In genomic region chr6:169285165-169285564, GRCh38 we compare ENCODE assay signal across 26 cellular contexts. TPM values are rescaled to one million over a fixed set of nuclear protein-coding genes. Genes with fewer than 3 reads are reported as not detected.
DNase-seq lines count a peak whose midpoint lies in the region; ATAC-seq, FAIRE-seq and TF ChIP-seq lines count a peak whose summit lies in the region.
"Had no signal": no experiment of that assay in that cellular context is flagged by ENCODE, and none has a peak within 500 bp of the region (broad histone marks: within the 10 kb centered on the region; RNA-seq: fewer than 3 reads in every experiment).

No MANE protein-coding gene starts in this region.

- CTCF ChIA-PET in activated CD8-positive, alpha-beta memory T cell treated with anti-CD3 and anti-CD28 coated beads, Interleukin-2, amount 10 ng/mL, durations not matched to agents 7 days and 5 days (lab: Charles Lee): no interaction called here
- CTCF ChIA-PET in H1 (lab: Charles Lee; ENCODE audit: partially characterized antibody): interaction anchor here (0.6 to 0.7 kb wide), 2 partner anchors 13 to 15 kb away, joined by 3 read pairs; no protein-coding TSS in a partner anchor
- CTCF ChIA-PET in HepG2 (lab: Yijun Ruan, JAX; ENCODE audit: low intra/inter-chr PET ratio, low total read pairs): no interaction called here

- H3K4me1 Mint-ChIP-seq in activated CD8-positive, alpha-beta memory T cell treated with anti-CD3 and anti-CD28 coated beads, Interleukin-2, amount 10 ng/mL, durations not matched to agents 7 days and 5 days: no peaks in the 10 kb centered on the region
- H3K4me1 Mint-ChIP-seq: CD8-positive, alpha-beta memory T cell; GM23338 had no signal

- H3K9me3 Mint-ChIP-seq in activated CD8-positive, alpha-beta memory T cell treated with anti-CD3 and anti-CD28 coated beads, Interleukin-2, amount 10 ng/mL, durations not matched to agents 7 days and 5 days (ENCODE audit: low read depth): no peaks in the 10 kb centered on the region
- H3K9me3 Mint-ChIP-seq: CD4-positive, alpha-beta T cell; CD8-positive, alpha-beta memory T cell; GM23338; HFFc6 had no signal

- H3K23ac ChIP-seq in H1 (ENCODE audit: insufficient read length): no peak overlapping the region

- no peak overlapping the region for H2BK15ac ChIP-seq in H1 (ENCODE audit: low read length)

- peaks cover 0 to 1% of the 10 kb centered on the region in 2 experiments for H4K20me1 ChIP-seq in H1 (replicated peaks in 1 of 2; ENCODE audit: control insufficient read depth in 1 of 2, insufficient read depth in 2 of 2, low read length in 2 of 2)
- H4K20me1 ChIP-seq in HepG2 (ENCODE audit: insufficient read depth, low read length): no peaks in the 10 kb centered on the region
- no peaks in the 10 kb centered on the region for H4K20me1 ChIP-seq in osteoblast (ENCODE audit: insufficient read depth, low read length)
- H4K20me1 ChIP-seq: BLaER1 treated with 17β-estradiol and CSF1 and Interleukin-3, amounts not matched to agents 10 nM and 100 nM had no signal

- no peak overlapping the region for H4K91ac ChIP-seq in H1 (replicated peaks; ENCODE audit: insufficient read length, low read length)

- ATAC-seq in activated CD8-positive, alpha-beta memory T cell treated with anti-CD3 and anti-CD28 coated beads, Interleukin-2, amount 10 ng/mL, durations not matched to agents 7 days and 5 days: peak; percentile 20
- peak; percentile 63 for ATAC-seq in HepG2
- ATAC-seq: A549, GM12878, GM23338 had no signal

- 92% methylated on average over 3 of the region's 3 CpGs; no CpG with 5 or more reads in 1 of the 2 experiments for WGBS in H1 (ENCODE audit: extremely low coverage in 1 of 2, insufficient coverage in 1 of 2, insufficient read length in 1 of 2, insufficient replicate concordance in 2 of 2, low coverage in 1 of 2, low lambda C conversion rate in 2 of 2, missing lambda C conversion rate in 1 of 2), 2 experiments
- 30% methylated on average over 2 of the region's 3 CpGs for WGBS in HepG2 (ENCODE audit: low lambda C conversion rate)

- H3K9me3 ChIP-seq in H1 (ENCODE audit: insufficient read depth in 2 of 2, low read depth in 1 of 2, low read length in 1 of 2) (no peaks in the 10 kb centered on the region), HepG2 (ENCODE audit: low read length) (no peaks in the 10 kb centered on the region), osteoblast (ENCODE audit: low read depth, low read length) (no peaks in the 10 kb centered on the region)
- H3K9me3 ChIP-seq: A549, BE2C, HAP-1 had no signal

- in situ Hi-C loops in HepG2 (cut with HindIII; ENCODE audit: extremely low pct_ligation_motif_present, low pct_unique_long_range_greater_than_20kb): no loop called here

- H2AFZ ChIP-seq in H1 (ENCODE audit: low read length) (peak overlapping the region; percentile 31; the same call in 1 of the 2 replicates), HepG2 (ENCODE audit: low read length) (no peak overlapping the region), osteoblast (ENCODE audit: low read length) (no peak overlapping the region)
- H2AFZ ChIP-seq: GM23338 had no signal

- H3K36me3 ChIP-seq in H1 (ENCODE audit: control insufficient read depth in 2 of 4, insufficient read depth in 4 of 4, low read length in 3 of 4) (no peaks in the 10 kb centered on the region), HepG2 (replicated peaks in 1 of 2; ENCODE audit: control insufficient read depth in 1 of 2, insufficient read depth in 2 of 2, low read length in 2 of 2) (no peaks in the 10 kb centered on the region), osteoblast (ENCODE audit: insufficient read depth, low read length) (no peaks in the 10 kb centered on the region)
- H3K36me3 ChIP-seq: BE2C; BLaER1 treated with 17β-estradiol and CSF1 and Interleukin-3, amounts not matched to agents 10 nM and 100 nM; HAP-1 had no signal

- BruUV-seq in HepG2 (replicated peaks; lab: Mats Ljungman, UMichigan): no TSS peak

- no peak overlapping the region for H3K27ac Mint-ChIP-seq in activated CD8-positive, alpha-beta memory T cell treated with anti-CD3 and anti-CD28 coated beads, Interleukin-2, amount 10 ng/mL, durations not matched to agents 7 days and 5 days
- H3K27ac Mint-ChIP-seq: CD14-positive monocyte; CD4-positive, alpha-beta T cell; GM23338; HFFc6 had no signal

- H3K4me1 ChIP-seq in H1 (replicated peaks in 1 of 4; ENCODE audit: control insufficient read depth in 3 of 4, insufficient read depth in 4 of 4, low read length in 3 of 4) (0 out of 7 replicates have a peak, but pooled peaks cover 0 to 3% (median 0%) of the 10 kb centered on the region in 4 experiments), HepG2 (ENCODE audit: insufficient read depth, low read length) (peaks cover 16% of the 10 kb centered on the region), osteoblast (ENCODE audit: insufficient read depth, low read length) (peaks cover 22% of the 10 kb centered on the region)
- H3K4me1 ChIP-seq: A549, BE2C, HAP-1 had no signal

- H3K36me3 Mint-ChIP-seq in activated CD8-positive, alpha-beta memory T cell treated with anti-CD3 and anti-CD28 coated beads, Interleukin-2, amount 10 ng/mL, durations not matched to agents 7 days and 5 days: no peaks in the 10 kb centered on the region
- H3K36me3 Mint-ChIP-seq: CD8-positive, alpha-beta memory T cell had no signal

- H3K56ac ChIP-seq in H1 (replicated peaks; ENCODE audit: insufficient read length, low read depth, low read length): no peak overlapping the region

- no peak for TF ChIP-seq RAD21 in H1 (IDR thresholded peaks at IDR 0.05 in 1 of 2, conservative IDR thresholded peaks at IDR 0.05 in 1 of 2; ENCODE audit: low read depth in 2 of 2, low read length in 2 of 2)
- TF ChIP-seq RAD21 in HepG2 (CRISPR knock-in tag; IDR thresholded peaks at IDR 0.05): no peak

- H4K5ac ChIP-seq in H1 (ENCODE audit: insufficient read length, low read depth, low read length): no peak overlapping the region

- no peaks in the 10 kb centered on the region for H3K79me2 ChIP-seq in H1 (ENCODE audit: control insufficient read depth in 1 of 2, insufficient read depth in 2 of 2, low read length in 2 of 2)
- H3K79me2 ChIP-seq in HepG2 (ENCODE audit: insufficient read depth, low read length): no peaks in the 10 kb centered on the region
- H3K79me2 ChIP-seq in osteoblast (ENCODE audit: insufficient read depth, low read length): no peaks in the 10 kb centered on the region

- H3K4ac ChIP-seq in H1 (replicated peaks; ENCODE audit: insufficient read length, low read depth, low read length): no peak overlapping the region

- no peak for TF ChIP-seq POLR2A in H1 (IDR thresholded peaks at IDR 0.05; ENCODE audit: control extremely low read depth in 1 of 2, low read depth in 2 of 2, low read length in 2 of 2)
- TF ChIP-seq POLR2A in HepG2 (IDR thresholded peaks at IDR 0.05; ENCODE audit: insufficient read depth in 1 of 2, low read depth in 2 of 2, low read length in 2 of 2): no peak

- no peak for FAIRE-seq in H1 (lab: Jason Lieb, UNC)
- no peak for FAIRE-seq in HepG2 (lab: Jason Lieb, UNC)
- no peak for FAIRE-seq in frontal cortex (lab: Jason Lieb, UNC)
- FAIRE-seq: A549, D721Med, GM12878, H54 had no signal

- POLR2A ChIA-PET in H1 (lab: Charles Lee; ENCODE audit: partially characterized antibody): no interaction called here
- POLR2A ChIA-PET in HepG2 (lab: Yijun Ruan, JAX): interaction anchor here (0.6 kb wide), 1 partner anchor 125 kb away, joined by 3 read pairs; no protein-coding TSS in a partner anchor

- intact Hi-C loops in HepG2 (cut with micrococcal nuclease; ENCODE audit: unreplicated experiment): no loop called here

- no peaks in the 10 kb centered on the region for H3K27me3 Mint-ChIP-seq in activated CD8-positive, alpha-beta memory T cell treated with anti-CD3 and anti-CD28 coated beads, Interleukin-2, amount 10 ng/mL, durations not matched to agents 7 days and 5 days

- DNase-seq in activated CD8-positive, alpha-beta memory T cell treated with anti-CD3 and anti-CD28 coated beads, Interleukin-2, amount 10 ng/mL, durations not matched to agents 7 days and 5 days: no peak
- no peak for DNase-seq in activated CD8-positive, alpha-beta memory T cell treated with anti-CD3 and anti-CD28 coated beads, Interleukin-2, amount 50 U/mL, for 4 hours
- no peak for DNase-seq in H1 (ENCODE audit: low read depth in 1 of 2, low spot score in 2 of 2)
- no peak for DNase-seq in HepG2 (ENCODE audit: low spot score)
- peak; percentile 55 for DNase-seq in osteoblast (ENCODE audit: insufficient read length, low spot score, missing footprints)
- no peak for DNase-seq in frontal cortex (ENCODE audit: low spot score in 2 of 2)
- no peak for DNase-seq in NCI-H1105 treated with DMSO at 0.1 percent for 48 hours (lab: John Stamatoyannopoulos, UW)
- DNase-seq: 8988T; ACHN; AML-193; BE2C; CD4-positive, alpha-beta T cell; CD8-positive, alpha-beta memory T cell; DMS 273 treated with DMSO at 0.1 percent for 48 hours; DMS79; EL; GDM1; HFFc6 had no signal

- H3K14ac ChIP-seq in H1 (ENCODE audit: insufficient read length): no peak overlapping the region

- H4K8ac ChIP-seq in H1 (ENCODE audit: extremely low read depth, insufficient read depth, low read length): no peak overlapping the region

- H3K27me3 ChIP-seq in H1 (replicated peaks in 1 of 4; ENCODE audit: control insufficient read depth in 3 of 4, extremely low read depth in 1 of 4, insufficient read depth in 3 of 4, low read length in 3 of 4): no peaks in the 10 kb centered on the region
- peaks cover 0 to 18% of the 10 kb centered on the region in 2 experiments; a peak in 3 of 5 replicates for H3K27me3 ChIP-seq in HepG2 (ENCODE audit: control insufficient read depth in 1 of 2, insufficient read depth in 2 of 2, low read length in 2 of 2)
- H3K27me3 ChIP-seq in osteoblast (ENCODE audit: insufficient read depth, low read length): no peaks in the 10 kb centered on the region
- H3K27me3 ChIP-seq: BE2C; BLaER1 treated with 17β-estradiol and CSF1 and Interleukin-3, amounts not matched to agents 10 nM and 100 nM had no signal

- no peak overlapping the region for H2AK5ac ChIP-seq in H1 (ENCODE audit: low read depth, low read length)

- H3K4me3 ChIP-seq in H1 (ENCODE audit: extremely low read depth in 1 of 4, insufficient read depth in 2 of 4, low read depth in 3 of 4, low read length in 4 of 4): no peak overlapping the region
- peak overlapping the region in 1 of 3 experiments; percentile 27; a peak in 1 of 6 replicates for H3K4me3 ChIP-seq in HepG2 (replicated peaks in 1 of 3; ENCODE audit: insufficient read depth in 1 of 3, low read depth in 2 of 3, low read length in 3 of 3)
- H3K4me3 ChIP-seq in osteoblast (ENCODE audit: insufficient read depth, low read length): no peak overlapping the region
- H3K4me3 ChIP-seq: A549; BLaER1 treated with 17β-estradiol and CSF1 and Interleukin-3, amounts not matched to agents 10 nM and 100 nM; GM12878; GM23338; HAP-1 had no signal

- no peak for TF ChIP-seq EP300 in H1 (IDR thresholded peaks at IDR 0.05; ENCODE audit: borderline replicate concordance in 1 of 2, low read depth in 2 of 2, low read length in 2 of 2)
- TF ChIP-seq EP300 in HepG2 (IDR thresholded peaks at IDR 0.05; ENCODE audit: low read depth in 2 of 2, low read length in 2 of 2): no peak
- no peak for TF ChIP-seq EP300 in HepG2 (CRISPR knock-in tag; IDR thresholded peaks at IDR 0.05; ENCODE audit: borderline replicate concordance)

- H3K18ac ChIP-seq in H1 (ENCODE audit: extremely low read depth, low read length): no peak overlapping the region

- H2BK120ac ChIP-seq in H1 (replicated peaks; ENCODE audit: low read depth, low read length): no peak overlapping the region

- no peak overlapping the region for H2BK5ac ChIP-seq in H1 (ENCODE audit: low read depth, low read length)

- no peak for TF ChIP-seq CTCF in H1 (IDR thresholded peaks at IDR 0.05; ENCODE audit: control extremely low read depth in 1 of 3, insufficient read depth in 1 of 3, low read depth in 1 of 3, low read length in 3 of 3)
- no peak for TF ChIP-seq CTCF in HepG2 (CRISPR knock-in tag; IDR thresholded peaks at IDR 0.05)
- no peak for TF ChIP-seq CTCF in osteoblast (IDR thresholded peaks at IDR 0.05; ENCODE audit: extremely low read depth, low read depth, low read length)

- H2BK20ac ChIP-seq in H1 (ENCODE audit: low read length): no peak overlapping the region

- H3K27ac ChIP-seq in H1 (ENCODE audit: low read depth, low read length): no peak overlapping the region
- H3K27ac ChIP-seq in HepG2 (ENCODE audit: extremely low read length, insufficient read depth, low read length): no peak overlapping the region
- no peak overlapping the region for H3K27ac ChIP-seq in osteoblast (ENCODE audit: low read depth, low read length)
- H3K27ac ChIP-seq: A549; BLaER1 treated with 17β-estradiol and CSF1 and Interleukin-3, amounts not matched to agents 10 nM and 100 nM had no signal

- H2BK12ac ChIP-seq in H1 (ENCODE audit: low read depth, low read length): no peak overlapping the region

- H3K79me1 ChIP-seq in H1 (ENCODE audit: low read depth, low read length): no peaks in the 10 kb centered on the region

- H3K4me2 ChIP-seq in H1 (ENCODE audit: insufficient read depth in 1 of 2, low read depth in 2 of 2, low read length in 2 of 2): no peak overlapping the region
- peak overlapping the region; percentile 9 for H3K4me2 ChIP-seq in HepG2 (ENCODE audit: low read depth, low read length)
- no peak overlapping the region for H3K4me2 ChIP-seq in osteoblast (ENCODE audit: insufficient read depth, low read length)
- H3K4me2 ChIP-seq: A549; BLaER1 treated with 17β-estradiol and CSF1 and Interleukin-3, amounts not matched to agents 10 nM and 100 nM; GM23338 had no signal

- peaks cover 6% of the 10 kb centered on the region; the same call in 1 of the 2 replicates for H3K23me2 ChIP-seq in H1 (ENCODE audit: low read depth, low read length)

- H3K4me3 Mint-ChIP-seq in activated CD8-positive, alpha-beta memory T cell treated with anti-CD3 and anti-CD28 coated beads, Interleukin-2, amount 10 ng/mL, durations not matched to agents 7 days and 5 days: no peak overlapping the region
- H3K4me3 Mint-ChIP-seq: CD14-positive monocyte; CD4-positive, alpha-beta T cell; CD8-positive, alpha-beta memory T cell; GM23338; HFFc6 had no signal

- H3K9ac ChIP-seq in H1 (replicated peaks in 1 of 4; ENCODE audit: extremely low read depth in 1 of 4, low read depth in 3 of 4, low read length in 3 of 4) (no peak overlapping the region), HepG2 (ENCODE audit: insufficient read depth, low read depth, low read length) (no peak overlapping the region)
- H3K9ac ChIP-seq: BLaER1 treated with 17β-estradiol and CSF1 and Interleukin-3, amounts not matched to agents 10 nM and 100 nM had no signal

RNA-seq across cellular contexts. Expression of gene THBS2, which starts 31.5 kb away (rescaled TPM):
- not detected for total RNA-seq in activated CD8-positive, alpha-beta memory T cell treated with anti-CD3 and anti-CD28 coated beads, Interleukin-2, amount 10 ng/mL, durations not matched to agents 7 days and 5 days
- total RNA-seq in H1 (2021; fragmentation: NEBNext Ultra II Directional; extraction: Animal tissue kit (Norgen Biotek cat#: 25700)): 22.5 and 23.3 TPM in 2 replicates
- polyA plus RNA-seq in H1 (2011; rRNA removed) (11.0 and 14.5 TPM in 2 replicates), HepG2 (2011; rRNA removed) (0.12 and 0.26 TPM in 2 replicates)
- 13.2 TPM for polyA plus RNA-seq in H1 (2011; cell fraction: cytosol; rRNA removed)
- polyA plus RNA-seq in H1 (2011; cell fraction: nucleus; rRNA removed): 33.1 TPM
- polyA plus RNA-seq in H1 (2012, experiment 1 of 2): 9.6 to 12.8 TPM (median 11.3 TPM) in 4 replicates
- 3.1 TPM for polyA plus RNA-seq in H1 (2012, experiment 2 of 2)
- 21.3 TPM for polyA plus RNA-seq in H1 (2013, experiment 1 of 2)
- polyA plus RNA-seq in H1 (2013, experiment 2 of 2): 17.4 TPM
- polyA minus RNA-seq in H1 (2011; rRNA and poly(A)+ RNA removed): 23.9 and 27.8 TPM in 2 replicates
- 17.0 TPM for polyA minus RNA-seq in H1 (2011; cell fraction: cytosol; rRNA and poly(A)+ RNA removed)
- polyA minus RNA-seq in H1 (2011; cell fraction: nucleus; rRNA and poly(A)+ RNA removed): 19.3 TPM
- total RNA-seq in HepG2 (2016; rRNA removed; fragmentation: Illumina TruSeq; extraction: Trizol) (0.08 and 0.15 TPM in 2 replicates), osteoblast (1,102 and 1,498 TPM in 2 replicates), frontal cortex (6.5 TPM)
- not detected in 2 replicates for total RNA-seq in HepG2 (2016; cell fraction: cytosol; rRNA removed; fragmentation: Illumina TruSeq; extraction: Trizol; ENCODE audit: low read depth)
- total RNA-seq in HepG2 (2016; cell fraction: insoluble cytoplasmic fraction; rRNA removed; fragmentation: Illumina TruSeq; extraction: Trizol): 0.10 and 0.30 TPM in 2 replicates
- 0.31 TPM in 1 of 2 replicates, not detected in the other for total RNA-seq in HepG2 (2016; cell fraction: membrane; rRNA removed; fragmentation: Illumina TruSeq; extraction: Trizol)
- 0.31 and 0.41 TPM in 2 replicates for total RNA-seq in HepG2 (2016; cell fraction: nucleus; rRNA removed; fragmentation: Illumina TruSeq; extraction: Trizol)
- 0.05 and 0.24 TPM in 2 replicates for polyA plus RNA-seq in HepG2 (2011; cell fraction: cytosol; rRNA removed)
- 0.28 and 0.40 TPM in 2 replicates for polyA plus RNA-seq in HepG2 (2011; cell fraction: nucleus; rRNA removed)
- polyA plus RNA-seq in HepG2 (2012): 0.05 and 0.27 TPM in 2 replicates
- 0.05 TPM in 1 of 2 replicates, not detected in the other for polyA plus RNA-seq in HepG2 (2016; cell fraction: cytosol; fragmentation: Illumina TruSeq; extraction: Trizol; ENCODE audit: low read depth)
- not detected in 2 replicates for polyA plus RNA-seq in HepG2 (2016; cell fraction: insoluble cytoplasmic fraction; fragmentation: Illumina TruSeq; extraction: Trizol; ENCODE audit: low read depth)
- not detected in 2 replicates for polyA plus RNA-seq in HepG2 (2016; cell fraction: membrane; fragmentation: Illumina TruSeq; extraction: Trizol; ENCODE audit: low read depth)
- 0.48 and 1.0 TPM in 2 replicates for polyA plus RNA-seq in HepG2 (2016; cell fraction: nucleus; fragmentation: Illumina TruSeq; extraction: Trizol; ENCODE audit: insufficient read depth, low read depth)
- polyA minus RNA-seq in HepG2 (2011; rRNA and poly(A)+ RNA removed; ENCODE audit: low replicate concordance): 0.75 and 0.82 TPM in 2 replicates
- polyA minus RNA-seq in HepG2 (2011; cell fraction: cytosol; rRNA and poly(A)+ RNA removed): 0.20 TPM in 1 of 2 replicates, not detected in the other
- polyA minus RNA-seq in HepG2 (2011; cell fraction: nucleus; rRNA and poly(A)+ RNA removed): 0.13 and 0.75 TPM in 2 replicates
- total RNA-seq: CD4-positive, alpha-beta T cell; CD8-positive, alpha-beta memory T cell had no signal

Comparison
In these comparisons a context has a peak if more than half of its experiments do, and no peak if none do; other contexts are left out.
1. RNA of gene THBS2, which starts 31.5 kb away (total RNA-seq): 1,102 to 1,498 TPM in osteoblast; 22.5 to 23.3 TPM in H1, 6.5 TPM in frontal cortex (single experiment), 0.08 to 0.41 TPM in HepG2 and not detected in activated CD8-positive, alpha-beta memory T cell treated with anti-CD3 and anti-CD28 coated beads, Interleukin-2, amount 10 ng/mL, durations not matched to agents 7 days and 5 days; every median in the first group is over 10 times any median in the second.